In the genomic region with DNA sequence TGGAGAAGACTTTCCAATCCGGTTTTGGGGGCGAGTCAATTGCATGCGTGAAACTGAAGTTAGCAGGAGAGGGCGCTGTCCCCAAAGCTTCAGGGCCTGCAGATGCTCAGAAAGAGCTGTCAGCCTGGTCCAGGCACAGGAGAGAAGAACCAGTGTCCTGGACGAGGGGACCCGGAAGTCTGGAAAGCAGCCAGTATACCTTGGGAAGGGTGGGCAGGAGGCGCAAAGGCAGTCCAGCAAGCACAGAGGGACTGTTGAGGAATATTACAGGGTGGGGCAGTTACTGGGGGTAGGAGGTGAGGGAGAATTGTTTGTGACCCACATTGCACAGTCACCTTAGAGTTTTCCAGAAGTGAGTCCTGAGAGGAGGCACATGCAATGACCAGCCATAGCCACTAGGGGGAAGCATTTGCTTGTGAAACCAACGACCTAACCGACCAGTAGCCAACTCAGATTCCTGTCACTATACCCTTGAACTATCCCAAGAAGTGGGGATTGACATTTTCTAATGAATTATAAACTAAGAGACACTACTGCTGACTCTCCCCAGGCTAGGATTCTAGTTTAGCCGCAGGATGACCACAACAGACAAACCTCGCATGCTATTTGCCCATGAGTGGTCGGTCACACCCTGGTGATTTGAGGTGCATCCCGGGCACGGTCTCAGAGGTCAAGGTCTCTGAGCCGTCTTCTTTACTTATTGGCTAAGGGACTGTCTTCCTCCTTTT, we compare ENCODE assay signal across 8 cellular contexts.
A peak's percentile ranks its signal among the peaks of the same experiment; 100 is the strongest.
DNase-seq lines count a peak whose midpoint lies in the region; ATAC-seq, FAIRE-seq and TF ChIP-seq lines count a peak whose summit lies in the region.

No MANE protein-coding gene starts in this region.

- no peaks in the 10 kb centered on the region for H3K36me3 ChIP-seq in SJCRH30

- no peaks in the 10 kb centered on the region for H3K9me3 Mint-ChIP-seq in activated naive CD4-positive, alpha-beta T cell treated with anti-CD3 and anti-CD28 coated beads, Interleukin-2, amount 10 ng/mL, durations not matched to agents 7 days and 5 days
- H3K9me3 Mint-ChIP-seq in progenitor cell of endocrine pancreas (ENCODE audit: low read depth), result no peaks in the 10 kb centered on the region

- peak; percentile 97 for ATAC-seq in Right ventricle myocardium superior (ENCODE audit: poor library complexity)

- no peaks in the 10 kb centered on the region for H3K9me3 ChIP-seq in SJCRH30 (replicated peaks)

- no peaks in the 10 kb centered on the region for H3K27me3 Mint-ChIP-seq in activated naive CD4-positive, alpha-beta T cell treated with anti-CD3 and anti-CD28 coated beads, Interleukin-2, amount 10 ng/mL, durations not matched to agents 7 days and 5 days
- peaks cover 2% of the 10 kb centered on the region for H3K27me3 Mint-ChIP-seq in progenitor cell of endocrine pancreas

- H3K36me3 Mint-ChIP-seq in activated naive CD4-positive, alpha-beta T cell treated with anti-CD3 and anti-CD28 coated beads, Interleukin-2, amount 10 ng/mL, durations not matched to agents 7 days and 5 days, result no peaks in the 10 kb centered on the region
- H3K36me3 Mint-ChIP-seq in progenitor cell of endocrine pancreas (ENCODE audit: insufficient read depth), result no peaks in the 10 kb centered on the region

- FAIRE-seq in H54 (lab: Jason Lieb, UNC), result peak; percentile 98

- no peak overlapping the region for H3K27ac ChIP-seq in SJCRH30

- H3K27me3 ChIP-seq in SJCRH30, result no peaks in the 10 kb centered on the region

- H3K4me1 Mint-ChIP-seq in activated naive CD4-positive, alpha-beta T cell treated with anti-CD3 and anti-CD28 coated beads, Interleukin-2, amount 10 ng/mL, durations not matched to agents 7 days and 5 days, result no peaks in the 10 kb centered on the region
- H3K4me1 Mint-ChIP-seq in progenitor cell of endocrine pancreas (ENCODE audit: low read depth), result no peaks in the 10 kb centered on the region

- peak; percentile 51 for DNase-seq in GM10266 (ENCODE audit: extremely low spot score)
- DNase-seq in H54 (ENCODE audit: insufficient read length, low spot score), result peak; percentile 42
- DNase-seq in SJCRH30, result peak; percentile 74 to 93
- DNase-seq in activated naive CD4-positive, alpha-beta T cell treated with anti-CD3 and anti-CD28 coated beads, Interleukin-2, amount 10 ng/mL, durations not matched to agents 7 days and 5 days, result peak; percentile 68
- DNase-seq in Right ventricle myocardium superior, result peak; percentile 74
- peak; percentile 73 for DNase-seq in progenitor cell of endocrine pancreas (ENCODE audit: low spot score, unreplicated experiment)
- no peak for DNase-seq in amniotic stem cell (lab: John Stamatoyannopoulos, UW)

- H3K4me3 ChIP-seq in SJCRH30, result no peak overlapping the region

- peak; percentile 87 for TF ChIP-seq CTCF in GM10266 (IDR thresholded peaks at IDR 0.05; ENCODE audit: control insufficient read depth, insufficient read depth, low read depth, missing control alignments)
- TF ChIP-seq CTCF in LNCAP (IDR thresholded peaks at IDR 0.05), result peak; percentile 80
- TF ChIP-seq CTCF in progenitor cell of endocrine pancreas (IDR thresholded peaks at IDR 0.05; ENCODE audit: unreplicated experiment), result peak; percentile 90

- no peak overlapping the region for H3K4me3 Mint-ChIP-seq in activated naive CD4-positive, alpha-beta T cell treated with anti-CD3 and anti-CD28 coated beads, Interleukin-2, amount 10 ng/mL, durations not matched to agents 7 days and 5 days
- H3K4me3 Mint-ChIP-seq in progenitor cell of endocrine pancreas (ENCODE audit: low read depth), result no peak overlapping the region

- no peaks in the 10 kb centered on the region for H3K4me1 ChIP-seq in SJCRH30

- no peak for TF ChIP-seq POLR2A in H54 (IDR thresholded peaks at IDR 0.05; ENCODE audit: low read depth, low read length)

- CTCF ChIA-PET in activated naive CD4-positive, alpha-beta T cell treated with anti-CD3 and anti-CD28 coated beads, Interleukin-2, amount 10 ng/mL, durations not matched to agents 7 days and 5 days (lab: Charles Lee), result interaction anchor here (0.7 to 1.8 kb wide), 6 partner anchors 8 to 1475 kb away, joined by 3 to 7 read pairs (median 3); no protein-coding TSS in a partner anchor

- intact Hi-C loops in Right ventricle myocardium superior (cut with DNase I), result loop anchor here (10.0 kb wide), 1 partner anchor 1477 kb away; no protein-coding TSS in a partner anchor

- H3K27ac Mint-ChIP-seq in activated naive CD4-positive, alpha-beta T cell treated with anti-CD3 and anti-CD28 coated beads, Interleukin-2, amount 10 ng/mL, durations not matched to agents 7 days and 5 days, result no peak overlapping the region
- peak overlapping the region; percentile 51 for H3K27ac Mint-ChIP-seq in progenitor cell of endocrine pancreas
